ENCODE assay signal across 12 cellular contexts in the genomic region with DNA sequence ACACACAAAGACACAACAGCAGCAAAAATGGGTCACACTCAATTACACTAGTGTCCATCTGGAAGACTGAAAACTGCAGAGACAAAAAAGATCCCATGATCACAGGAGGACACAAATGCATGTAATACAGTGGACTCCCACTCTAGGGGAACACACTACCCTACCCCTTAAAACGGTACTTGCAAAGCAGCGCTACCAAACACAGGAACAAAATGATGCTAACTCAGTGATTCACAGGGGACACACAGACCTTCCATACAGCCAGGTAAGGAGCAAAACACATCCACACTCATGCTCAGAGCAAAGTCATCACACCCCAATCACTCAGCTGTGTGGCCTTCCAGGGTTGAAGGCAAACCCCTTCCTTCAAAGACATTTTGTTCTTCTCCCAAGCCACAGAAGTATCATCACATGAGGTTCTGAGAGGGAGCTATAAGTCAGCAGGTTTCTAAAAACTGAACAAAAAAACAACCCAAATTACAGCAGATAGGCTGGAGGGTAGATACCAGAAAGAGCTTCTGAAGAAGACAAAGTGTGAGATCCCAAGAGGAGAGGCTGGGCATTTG. TPM values are rescaled to one million over a fixed set of nuclear protein-coding genes. Genes with fewer than 3 reads are reported as not detected.
DNase-seq lines count a peak whose midpoint lies in the region; ATAC-seq lines count a peak whose summit lies in the region.
"Had no signal": no experiment of that assay in that cellular context is flagged by ENCODE, and none has a peak within 500 bp of the region (broad histone marks: within the 10 kb centered on the region; RNA-seq: fewer than 3 reads in every experiment).

No MANE protein-coding gene starts in this region.

- peaks cover 5% of the 10 kb centered on the region for H3K4me1 Mint-ChIP-seq in activated naive CD4-positive, alpha-beta T cell treated with anti-CD3 and anti-CD28 coated beads for 36 hours (ENCODE audit: low read depth)
- H3K4me1 Mint-ChIP-seq: brain had no signal

- H3K36me3 Mint-ChIP-seq in activated naive CD4-positive, alpha-beta T cell treated with anti-CD3 and anti-CD28 coated beads for 36 hours (ENCODE audit: low read depth), result no peaks in the 10 kb centered on the region
- H3K36me3 Mint-ChIP-seq: brain, IgD-negative memory B cell had no signal

- intact Hi-C loops in activated naive CD4-positive, alpha-beta T cell treated with anti-CD3 and anti-CD28 coated beads for 36 hours (cut with micrococcal nuclease), result no loop called here

- no peak overlapping the region for H3K4me3 Mint-ChIP-seq in activated naive CD4-positive, alpha-beta T cell treated with anti-CD3 and anti-CD28 coated beads for 36 hours
- H3K4me3 Mint-ChIP-seq: HFFc6 had no signal

- H3K9me3 Mint-ChIP-seq in activated naive CD4-positive, alpha-beta T cell treated with anti-CD3 and anti-CD28 coated beads for 36 hours, result no peaks in the 10 kb centered on the region
- H3K9me3 Mint-ChIP-seq: brain, HFFc6, IgD-negative memory B cell had no signal

- CTCF ChIA-PET in activated naive CD4-positive, alpha-beta T cell treated with anti-CD3 and anti-CD28 coated beads for 36 hours (lab: Charles Lee), result interaction anchor here (0.6 to 2.5 kb wide), 7 partner anchors 15 to 168 kb away, joined by 3 to 14 read pairs (median 4); partner anchors contain the start of genes HOXC5 and SMUG1

- peak; percentile 48 for ATAC-seq in stimulated activated naive CD8-positive, alpha-beta T cell treated with anti-CD3 and anti-CD28 coated beads, Interleukin-15, Interleukin-2, amounts not matched to agents 100 U/mL and 50 U/mL, for 24 hours
- no peak for ATAC-seq in GM19455 (IDR thresholded peaks at IDR 0.05; ENCODE audit: unreplicated experiment)
- ATAC-seq in GM21360 (IDR thresholded peaks at IDR 0.05; ENCODE audit: unreplicated experiment), result no peak

- peaks cover 5% of the 10 kb centered on the region for H3K27me3 Mint-ChIP-seq in activated naive CD4-positive, alpha-beta T cell treated with anti-CD3 and anti-CD28 coated beads for 36 hours (ENCODE audit: low read depth)
- H3K27me3 Mint-ChIP-seq: IgD-negative memory B cell had no signal

- no peak overlapping the region for H3K27ac Mint-ChIP-seq in activated naive CD4-positive, alpha-beta T cell treated with anti-CD3 and anti-CD28 coated beads for 36 hours
- H3K27ac Mint-ChIP-seq: brain, HFFc6, IgD-negative memory B cell had no signal

- peak; percentile 12 for DNase-seq in activated naive CD4-positive, alpha-beta T cell treated with anti-CD3 and anti-CD28 coated beads for 36 hours
- DNase-seq in activated naive CD4-positive, alpha-beta T cell treated with Interleukin-2 at 50 U/mL for 16 hours, result no peak
- DNase-seq in NCI-H748 (lab: John Stamatoyannopoulos, UW; ENCODE audit: unreplicated experiment), result peak; percentile 33
- DNase-seq in foreskin melanocyte, result peak; percentile 48
- DNase-seq in stimulated activated naive CD8-positive, alpha-beta T cell treated with anti-CD3 and anti-CD28 coated beads, Interleukin-15, Interleukin-2, amounts not matched to agents 100 U/mL and 50 U/mL, for 24 hours, result no peak
- DNase-seq in activated CD4-positive, CD25-positive, alpha-beta regulatory T cell treated with anti-CD3 and anti-CD28 coated beads, Interleukin-2, amount 50 U/mL, for 72 hours, result no peak
- DNase-seq: HFFc6; stimulated activated naive CD4-positive, alpha-beta T cell treated with Interleukin-2 at 50 U/mL for 16 hours had no signal

RNA-seq across cellular contexts. Expression of gene SMUG1, which starts 14.8 kb away (rescaled TPM):
- 10 to 100 TPM; 18.2 to 19.7 TPM for total RNA-seq in activated naive CD4-positive, alpha-beta T cell treated with anti-CD3 and anti-CD28 coated beads for 36 hours

Comparison
In these comparisons a context has a peak if more than half of its experiments do, and no peak if none do; other contexts are left out.
1. DNase-seq: peak in activated naive CD4-positive, alpha-beta T cell treated with anti-CD3 and anti-CD28 coated beads for 36 hours (single experiment), NCI-H748 (single experiment) and foreskin melanocyte (single experiment); none in activated naive CD4-positive, alpha-beta T cell treated with Interleukin-2 at 50 U/mL for 16 hours (single experiment), stimulated activated naive CD8-positive, alpha-beta T cell treated with anti-CD3 and anti-CD28 coated beads, Interleukin-15, Interleukin-2, amounts not matched to agents 100 U/mL and 50 U/mL, for 24 hours (single experiment) and activated CD4-positive, CD25-positive, alpha-beta regulatory T cell treated with anti-CD3 and anti-CD28 coated beads, Interleukin-2, amount 50 U/mL, for 72 hours (single experiment).